10 cellular contexts compared by ENCODE assay signal in the genomic region with DNA sequence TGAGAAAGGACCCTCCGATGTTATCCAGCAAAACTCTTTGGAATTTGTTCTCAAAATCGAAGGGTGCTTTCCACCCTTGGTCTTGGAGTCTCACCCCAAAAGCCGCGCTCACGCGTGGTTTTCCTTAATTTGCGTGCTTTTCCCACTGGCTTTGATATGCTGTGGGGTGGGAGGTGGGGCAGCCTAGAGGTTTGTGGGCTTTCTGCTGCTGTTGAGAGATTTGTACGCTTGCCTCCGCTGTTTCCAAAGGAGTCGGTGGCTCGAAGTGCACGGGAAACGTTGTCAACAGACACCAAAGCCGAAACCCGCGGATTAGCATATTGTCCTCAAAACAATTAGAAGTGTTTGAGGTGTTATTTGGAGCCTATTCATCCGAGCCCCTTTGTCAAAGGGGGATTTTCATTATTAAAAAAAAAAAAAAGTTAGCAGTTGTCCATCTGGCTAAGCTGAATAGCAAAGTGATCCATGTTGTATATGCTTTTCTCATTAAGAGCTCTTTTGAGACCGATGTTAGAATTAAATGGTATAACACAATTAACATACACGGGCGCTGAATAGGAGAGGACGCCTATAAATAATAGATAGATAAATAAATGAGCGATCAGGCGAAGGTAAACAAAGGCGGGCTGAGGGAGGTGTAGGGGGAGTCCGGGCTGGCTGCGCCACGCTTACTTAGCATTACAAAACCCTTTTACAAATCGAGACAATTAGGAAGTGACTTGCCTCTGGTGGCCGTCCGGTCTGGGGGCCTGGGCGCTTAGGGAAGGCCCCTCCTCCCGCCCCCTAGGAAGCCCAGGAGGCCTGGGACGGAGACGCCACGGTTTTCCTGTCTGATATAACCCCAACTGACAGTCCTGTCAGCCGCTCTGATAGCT. TPM values are rescaled to one million over a fixed set of nuclear protein-coding genes. Genes with fewer than 3 reads are reported as not detected.
A peak's percentile ranks its signal among the peaks of the same experiment; 100 is the strongest.
DNase-seq lines count a peak whose midpoint lies in the region; ATAC-seq and TF ChIP-seq lines count a peak whose summit lies in the region.
"Had no signal": no experiment of that assay in that cellular context is flagged by ENCODE, and none has a peak within 500 bp of the region (broad histone marks: within the 10 kb centered on the region; RNA-seq: fewer than 3 reads in every experiment).

No MANE protein-coding gene starts in this region.

- H3K4me1 Mint-ChIP-seq in chondrocyte (ENCODE audit: low read depth): peaks cover 42% of the 10 kb centered on the region

- no peaks in the 10 kb centered on the region for H3K9me3 Mint-ChIP-seq in chondrocyte (ENCODE audit: low read depth)

- H3K27me3 ChIP-seq in SK-N-SH (ENCODE audit: insufficient read depth) (peaks cover 98% of the 10 kb centered on the region), lower lobe of right lung (ENCODE audit: low read depth) (peaks cover 100% of the 10 kb centered on the region), thyroid gland (peaks cover 49% of the 10 kb centered on the region), BE2C (peaks cover 100% of the 10 kb centered on the region)
- H3K27me3 ChIP-seq: ovary had no signal

- no peak for ATAC-seq in SK-N-SH treated with all-trans-retinoic acid at 6 μM for 48 hours
- no peak for ATAC-seq in lower lobe of right lung

- CTCF ChIA-PET in SK-N-SH (lab: Yijun Ruan, JAX): no interaction called here

- intact Hi-C loops in lower lobe of right lung (cut with DNase I) (no loop called here), thyroid gland (cut with DNase I) (no loop called here), posterior vena cava (cut with DNase I) (no loop called here)

- H3K4me1 ChIP-seq in SK-N-SH (ENCODE audit: control insufficient read depth in 1 of 2, insufficient read depth in 2 of 2, low read depth in 1 of 2, low read length in 1 of 2) (peaks cover 0 to 19% of the 10 kb centered on the region in 2 experiments; a peak in 1 of 4 replicates), lower lobe of right lung (peaks cover 57% of the 10 kb centered on the region), thyroid gland (peaks cover 30 to 58% of the 10 kb centered on the region in 2 donors), BE2C (no peaks in the 10 kb centered on the region)

- TF ChIP-seq CTCF in SK-N-SH (IDR thresholded peaks at IDR 0.05) (no peak), chondrocyte (IDR thresholded peaks at IDR 0.05) (no peak), lower lobe of right lung (IDR thresholded peaks at IDR 0.05) (no peak), thyroid gland (IDR thresholded peaks at IDR 0.05) (no peak), BE2C (IDR thresholded peaks at IDR 0.05; ENCODE audit: low read depth, low read length) (no peak)

- TF ChIP-seq POLR2A in thyroid gland (IDR thresholded peaks at IDR 0.05): no peak

- no peaks in the 10 kb centered on the region for H3K36me3 ChIP-seq in SK-N-SH (replicated peaks in 1 of 2; ENCODE audit: control insufficient read depth in 1 of 2, insufficient read depth in 2 of 2, low read length in 1 of 2)
- no peaks in the 10 kb centered on the region for H3K36me3 ChIP-seq in lower lobe of right lung
- H3K36me3 ChIP-seq in thyroid gland: no peaks in the 10 kb centered on the region
- H3K36me3 ChIP-seq in BE2C: no peaks in the 10 kb centered on the region
- H3K36me3 ChIP-seq: ovary had no signal

- no peak for TF ChIP-seq EP300 in SK-N-SH (IDR thresholded peaks at IDR 0.05; ENCODE audit: borderline replicate concordance in 1 of 2, low read depth in 1 of 2, low read length in 1 of 2)

- H3F3A ChIP-seq in SK-N-SH (replicated peaks; ENCODE audit: insufficient read depth): no peaks in the 10 kb centered on the region

- no peaks in the 10 kb centered on the region for H3K79me2 ChIP-seq in SK-N-SH (ENCODE audit: insufficient read depth)

- H3K4me3 ChIP-seq in SK-N-SH (ENCODE audit: low read depth in 2 of 2, low read length in 1 of 2) (peak overlapping the region in 1 of 2 experiments; percentile 37; a peak in 1 of 4 replicates), lower lobe of right lung (peak overlapping the region; percentile 44), thyroid gland (replicated peaks in 1 of 3) (peak overlapping the region in 2 of 3 donors; percentile 3 to 13), BE2C (ENCODE audit: low read depth, low read length) (no peak overlapping the region)
- H3K4me3 ChIP-seq: ovary had no signal

- H3K4me3 Mint-ChIP-seq in chondrocyte (ENCODE audit: unreplicated experiment): no peak overlapping the region

- peaks cover 90% of the 10 kb centered on the region for H3K27me3 Mint-ChIP-seq in chondrocyte (ENCODE audit: low read depth)

- no peak for TF ChIP-seq RAD21 in SK-N-SH (IDR thresholded peaks at IDR 0.05; ENCODE audit: low read length)

- no peaks in the 10 kb centered on the region for H3K36me3 Mint-ChIP-seq in chondrocyte (ENCODE audit: low read depth)

- no peak overlapping the region for H3K27ac Mint-ChIP-seq in chondrocyte (ENCODE audit: unreplicated experiment)

- no peak overlapping the region for H3K9ac ChIP-seq in SK-N-SH

- DNase-seq in SK-N-SH: peak; percentile 40
- peak; percentile 51 for DNase-seq in chondrocyte (ENCODE audit: low spot score)
- no peak for DNase-seq in lower lobe of right lung
- no peak for DNase-seq in thyroid gland
- no peak for DNase-seq in BE2C
- DNase-seq in HuH-7.5 (ENCODE audit: low spot score): no peak
- no peak for DNase-seq in posterior vena cava (ENCODE audit: low spot score)
- DNase-seq: hippocampal formation, ovary had no signal

- H4K20me1 ChIP-seq in SK-N-SH (ENCODE audit: insufficient read depth): no peaks in the 10 kb centered on the region

- H3K9me3 ChIP-seq in SK-N-SH: no peaks in the 10 kb centered on the region
- no peaks in the 10 kb centered on the region for H3K9me3 ChIP-seq in lower lobe of right lung
- no peaks in the 10 kb centered on the region for H3K9me3 ChIP-seq in thyroid gland
- no peaks in the 10 kb centered on the region for H3K9me3 ChIP-seq in BE2C
- H3K9me3 ChIP-seq: ovary had no signal

- 3% methylated on average over 28 of the region's 36 CpGs for WGBS in SK-N-SH (ENCODE audit: low lambda C conversion rate)
- WGBS in thyroid gland, 2 donors: 5 to 8% methylated on average over 35 to 36 of the region's 36 CpGs

- H3K4me2 ChIP-seq in SK-N-SH: peak overlapping the region; percentile 57; the same call in 1 of the 2 replicates

- POLR2A ChIA-PET in SK-N-SH (lab: Yijun Ruan, JAX): interaction anchor here (0.6 kb wide), 2 partner anchors 954 to 1016 kb away, joined by 3 to 6 read pairs; no protein-coding TSS in a partner anchor

- no peak overlapping the region; the same call in 1 of the 2 replicates for H2AFZ ChIP-seq in SK-N-SH (ENCODE audit: low read depth)

- no peak overlapping the region for H3K27ac ChIP-seq in SK-N-SH (ENCODE audit: low read depth in 2 of 2, low read length in 1 of 2)
- H3K27ac ChIP-seq in lower lobe of right lung: no peak overlapping the region
- H3K27ac ChIP-seq in thyroid gland: no peak overlapping the region
- H3K27ac ChIP-seq: ovary had no signal

- H3K9me2 ChIP-seq in SK-N-SH: no peaks in the 10 kb centered on the region

TF ChIP-seq in SK-N-SH, 30 proteins besides CTCF, POLR2A, EP300 and RAD21:
- TF ChIP-seq TCF12 (IDR thresholded peaks at IDR 0.05): no peak
- no peak for TF ChIP-seq FOXM1 (IDR thresholded peaks at IDR 0.05; ENCODE audit: low read depth)
- TF ChIP-seq FOSL2 (IDR thresholded peaks at IDR 0.05; ENCODE audit: borderline replicate concordance, low read depth): no peak
- TF ChIP-seq YY1 (IDR thresholded peaks at IDR 0.05; ENCODE audit: low read depth): no peak
- TF ChIP-seq MEF2A (IDR thresholded peaks at IDR 0.05; ENCODE audit: borderline replicate concordance, low read depth): no peak
- TF ChIP-seq NRF1 (IDR thresholded peaks at IDR 0.05; ENCODE audit: low read depth, low read length): no peak
- no peak for TF ChIP-seq POLR2AphosphoS5 (IDR thresholded peaks at IDR 0.05; ENCODE audit: low read depth, low read length)
- no peak for TF ChIP-seq JUND (IDR thresholded peaks at IDR 0.05)

TF ChIP-seq in SK-N-SH treated with all-trans-retinoic acid at 6 μM for 48 hours, 23 proteins besides CTCF, POLR2A, EP300 and RAD21:
- TF ChIP-seq, protein P1, sequence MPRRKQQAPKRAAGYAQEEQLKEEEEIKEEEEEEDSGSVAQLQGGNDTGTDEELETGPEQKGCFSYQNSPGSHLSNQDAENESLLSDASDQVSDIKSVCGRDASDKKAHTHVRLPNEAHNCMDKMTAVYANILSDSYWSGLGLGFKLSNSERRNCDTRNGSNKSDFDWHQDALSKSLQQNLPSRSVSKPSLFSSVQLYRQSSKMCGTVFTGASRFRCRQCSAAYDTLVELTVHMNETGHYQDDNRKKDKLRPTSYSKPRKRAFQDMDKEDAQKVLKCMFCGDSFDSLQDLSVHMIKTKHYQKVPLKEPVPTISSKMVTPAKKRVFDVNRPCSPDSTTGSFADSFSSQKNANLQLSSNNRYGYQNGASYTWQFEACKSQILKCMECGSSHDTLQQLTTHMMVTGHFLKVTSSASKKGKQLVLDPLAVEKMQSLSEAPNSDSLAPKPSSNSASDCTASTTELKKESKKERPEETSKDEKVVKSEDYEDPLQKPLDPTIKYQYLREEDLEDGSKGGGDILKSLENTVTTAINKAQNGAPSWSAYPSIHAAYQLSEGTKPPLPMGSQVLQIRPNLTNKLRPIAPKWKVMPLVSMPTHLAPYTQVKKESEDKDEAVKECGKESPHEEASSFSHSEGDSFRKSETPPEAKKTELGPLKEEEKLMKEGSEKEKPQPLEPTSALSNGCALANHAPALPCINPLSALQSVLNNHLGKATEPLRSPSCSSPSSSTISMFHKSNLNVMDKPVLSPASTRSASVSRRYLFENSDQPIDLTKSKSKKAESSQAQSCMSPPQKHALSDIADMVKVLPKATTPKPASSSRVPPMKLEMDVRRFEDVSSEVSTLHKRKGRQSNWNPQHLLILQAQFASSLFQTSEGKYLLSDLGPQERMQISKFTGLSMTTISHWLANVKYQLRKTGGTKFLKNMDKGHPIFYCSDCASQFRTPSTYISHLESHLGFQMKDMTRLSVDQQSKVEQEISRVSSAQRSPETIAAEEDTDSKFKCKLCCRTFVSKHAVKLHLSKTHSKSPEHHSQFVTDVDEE (CRISPR knock-in tag; IDR thresholded peaks at IDR 0.05): no peak
- no peak for TF ChIP-seq TOX (CRISPR knock-in tag; IDR thresholded peaks at IDR 0.05; ENCODE audit: borderline replicate concordance)
- no peak for TF ChIP-seq ISL1 (CRISPR knock-in tag; IDR thresholded peaks at IDR 0.05)
- no peak for TF ChIP-seq ZNF565 (CRISPR knock-in tag; conservative IDR thresholded peaks at IDR 0.05; ENCODE audit: low read depth)
- TF ChIP-seq ZNF70 (CRISPR knock-in tag; IDR thresholded peaks at IDR 0.05): no peak
TF ChIP-seq in SK-N-SH treated with all-trans-retinoic acid at 6 μM for 48 hours: peak in this region for 0.

RNA-seq across cellular contexts. Expression of gene SOX14, which starts 3.3 kb away (rescaled TPM):
- not detected in 2 replicates for polyA plus RNA-seq in SK-N-SH (2012; rRNA removed)
- not detected in 2 replicates for polyA plus RNA-seq in SK-N-SH (2012; cell fraction: cytosol; rRNA removed)
- not detected in 2 replicates for polyA plus RNA-seq in SK-N-SH (2012; cell fraction: nucleus; rRNA removed)
- total RNA-seq in chondrocyte: not detected in 3 replicates
- not detected for total RNA-seq in lower lobe of right lung
- not detected for total RNA-seq in thyroid gland
- not detected for polyA plus RNA-seq in BE2C (2012; ENCODE audit: insufficient read depth, insufficient read length, low read depth)
- total RNA-seq in posterior vena cava: not detected
- total RNA-seq: ovary had no signal
- polyA plus RNA-seq: ovary had no signal

Comparison
In these comparisons a context has a peak if more than half of its experiments do, and no peak if none do; other contexts are left out.
1. DNase-seq: peak in SK-N-SH (single experiment) and chondrocyte (single experiment); none in lower lobe of right lung (single experiment), thyroid gland (0 of 2), BE2C (single experiment), HuH-7.5 (single experiment) and posterior vena cava (single experiment).